1 cellular context compared by ENCODE assay signal in genomic region chr2:12456293-12457151, GRCh38.
TF ChIP-seq lines count a peak whose summit lies in the region.

No MANE protein-coding gene starts in this region.

TF ChIP-seq in K562, 482 proteins besides CTCF, POLR2A, EP300 and RAD21 (continued from another document and continues in another):
- no peak for TF ChIP-seq CLOCK (CRISPR knock-in tag; IDR thresholded peaks at IDR 0.05; ENCODE audit: borderline replicate concordance)
- TF ChIP-seq CAMTA2 (CRISPR knock-in tag; conservative IDR thresholded peaks at IDR 0.05) = no peak
- no peak for TF ChIP-seq ZNF76 (CRISPR knock-in tag; IDR thresholded peaks at IDR 0.05; ENCODE audit: borderline replicate concordance)
- no peak for TF ChIP-seq ETS2 (tag; IDR thresholded peaks at IDR 0.05; ENCODE audit: borderline replicate concordance, poor library complexity, severe bottlenecking)
- TF ChIP-seq ELK1 (CRISPR knock-in tag; IDR thresholded peaks at IDR 0.05) = no peak
- no peak for TF ChIP-seq THAP12 (CRISPR knock-in tag; IDR thresholded peaks at IDR 0.05)
- TF ChIP-seq TEAD1 (CRISPR knock-in tag; IDR thresholded peaks at IDR 0.05) = no peak
- no peak for TF ChIP-seq SUPT5H (IDR thresholded peaks at IDR 0.05)
- TF ChIP-seq FOXP4 (CRISPR knock-in tag; IDR thresholded peaks at IDR 0.05; ENCODE audit: borderline replicate concordance) = no peak
- TF ChIP-seq ARID2 (IDR thresholded peaks at IDR 0.05) = no peak
- no peak for TF ChIP-seq ZFP36 (IDR thresholded peaks at IDR 0.05; ENCODE audit: low read depth, low read length, partially characterized antibody)
- peak; percentile 94 for TF ChIP-seq HDAC2 (IDR thresholded peaks at IDR 0.05)
- no peak for TF ChIP-seq ZNF57 (CRISPR knock-in tag; IDR thresholded peaks at IDR 0.05)
- no peak for TF ChIP-seq ZNF311 (CRISPR knock-in tag; IDR thresholded peaks at IDR 0.05)
- TF ChIP-seq NFE2L1 (tag; IDR thresholded peaks at IDR 0.05; ENCODE audit: borderline replicate concordance, low read depth) = no peak
- TF ChIP-seq DIDO1 (tag; IDR thresholded peaks at IDR 0.05; ENCODE audit: low read depth) = no peak
- TF ChIP-seq E2F4 (CRISPR knock-in tag; IDR thresholded peaks at IDR 0.05; ENCODE audit: low read depth) = no peak
- TF ChIP-seq CHD2 (IDR thresholded peaks at IDR 0.05; ENCODE audit: low read depth, low read length) = no peak
- no peak for TF ChIP-seq ZNF24 (IDR thresholded peaks at IDR 0.05)
- TF ChIP-seq FOXO4 (CRISPR knock-in tag; IDR thresholded peaks at IDR 0.05) = no peak
- TF ChIP-seq SMARCA5 (IDR thresholded peaks at IDR 0.05) = no peak
- TF ChIP-seq XRCC4 (IDR thresholded peaks at IDR 0.05; ENCODE audit: extremely low read depth, insufficient read depth, insufficient read length) = no peak
- no peak for TF ChIP-seq RFX1 (IDR thresholded peaks at IDR 0.05)
- no peak for TF ChIP-seq HNRNPH1 (optimal IDR thresholded peaks at IDR 0.05; ENCODE audit: low read depth, low read length)
- no peak for TF ChIP-seq TCF7 (IDR thresholded peaks at IDR 0.05; ENCODE audit: borderline replicate concordance)
- no peak for TF ChIP-seq ZNF586 (CRISPR knock-in tag; conservative IDR thresholded peaks at IDR 0.05)
- peak in 1 of 2 experiments; percentile 25; a peak in 1 of 4 replicates for TF ChIP-seq RCOR1 (IDR thresholded peaks at IDR 0.05; ENCODE audit: borderline replicate concordance in 1 of 2, low read depth in 2 of 2, low read length in 2 of 2)
- no peak for TF ChIP-seq RBBP5 (IDR thresholded peaks at IDR 0.05; ENCODE audit: borderline replicate concordance, insufficient read depth, low read length, poor library complexity, severe bottlenecking)
- TF ChIP-seq CBX2 (IDR thresholded peaks at IDR 0.05; ENCODE audit: insufficient read depth, low read length, poor library complexity, severe bottlenecking) = no peak
- no peak for TF ChIP-seq E2F1 (CRISPR knock-in tag; IDR thresholded peaks at IDR 0.05)
- no peak for TF ChIP-seq SAFB2 (IDR thresholded peaks at IDR 0.05; ENCODE audit: borderline replicate concordance, low read depth, low read length, severe bottlenecking)
- TF ChIP-seq EWSR1 (IDR thresholded peaks at IDR 0.05; ENCODE audit: borderline replicate concordance, low read depth, partially characterized antibody) = no peak
- TF ChIP-seq GTF2F1 (IDR thresholded peaks at IDR 0.05; ENCODE audit: low read depth, low read length) = no peak
- TF ChIP-seq IRF2 (CRISPR knock-in tag; IDR thresholded peaks at IDR 0.05) = no peak
- TF ChIP-seq FOS (IDR thresholded peaks at IDR 0.05; ENCODE audit: extremely low read depth, insufficient read length) = no peak
- TF ChIP-seq E2F8 (IDR thresholded peaks at IDR 0.05; ENCODE audit: low read depth, partially characterized antibody) = peak; percentile 51
- TF ChIP-seq ZEB2 (IDR thresholded peaks at IDR 0.05) = peak; percentile 67
- TF ChIP-seq ZNF224 (CRISPR knock-in tag; IDR thresholded peaks at IDR 0.05) = no peak
- no peak for TF ChIP-seq CEBPZ (IDR thresholded peaks at IDR 0.05; ENCODE audit: borderline replicate concordance, low read depth, low read length)
- no peak; the same call in 1 of the 2 replicates for TF ChIP-seq PHF8 (IDR thresholded peaks at IDR 0.05; ENCODE audit: borderline replicate concordance, low read length)
